In the genomic region with DNA sequence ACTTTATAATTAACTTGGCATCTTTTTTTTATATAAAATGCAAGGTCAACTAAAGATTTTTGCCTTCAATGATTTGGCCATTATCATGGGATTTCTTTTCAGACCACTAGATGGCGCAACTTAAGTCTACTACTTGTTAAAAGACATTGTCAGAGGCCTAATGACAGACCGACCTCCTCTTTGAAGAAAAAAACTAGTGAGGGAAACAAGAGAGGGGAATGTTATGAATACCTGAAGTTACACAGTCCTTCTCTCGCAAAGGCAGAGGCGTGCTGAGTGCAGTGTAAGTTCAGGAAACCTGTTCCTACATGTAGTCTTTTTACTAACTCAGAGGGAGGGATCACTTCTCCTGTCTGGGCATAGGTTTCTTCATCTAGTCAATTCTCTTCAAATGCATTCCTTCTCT, we compare ENCODE assay signal across 1 cellular context.
A peak's percentile ranks its signal among the peaks of the same experiment; 100 is the strongest.
TF ChIP-seq lines count a peak whose summit lies in the region.

No MANE protein-coding gene starts in this region.

TF ChIP-seq in HepG2, 621 proteins besides CTCF, POLR2A, EP300 and RAD21:
- TF ChIP-seq SAP130 (CRISPR knock-in tag; IDR thresholded peaks at IDR 0.05; ENCODE audit: low read depth) (peak; percentile 27; the same call in 1 of the 2 replicates), FOXA3 (CRISPR knock-in tag; IDR thresholded peaks at IDR 0.05) (0 out of 2 replicates have a peak, but pooled peaks have one; percentile 2), MIXL1 (CRISPR knock-in tag; IDR thresholded peaks at IDR 0.05) (0 out of 2 replicates have a peak, but pooled peaks have one; percentile 60), MAFK (conservative IDR thresholded peaks at IDR 0.05 in 1 of 2, IDR thresholded peaks at IDR 0.05 in 1 of 2; ENCODE audit: low read length in 2 of 2) (peak in 1 of 2 experiments; percentile 38; a peak in 1 of 4 replicates), ELF3 (CRISPR knock-in tag; IDR thresholded peaks at IDR 0.05) (0 out of 2 replicates have a peak, but pooled peaks have one; percentile 29), HOXA5 (CRISPR knock-in tag; IDR thresholded peaks at IDR 0.05) (0 out of 2 replicates have a peak, but pooled peaks have one; percentile 20), THAP11 (CRISPR knock-in tag; IDR thresholded peaks at IDR 0.05) (0 out of 2 replicates have a peak, but pooled peaks have one; percentile 16), STAG1 (CRISPR knock-in tag; IDR thresholded peaks at IDR 0.05) (peak; percentile 66), ZNF44 (CRISPR knock-in tag; IDR thresholded peaks at IDR 0.05) (0 out of 2 replicates have a peak, but pooled peaks have one; percentile 34), SNAI1 (CRISPR knock-in tag; IDR thresholded peaks at IDR 0.05; ENCODE audit: borderline replicate concordance) (no peak), KDM1A (CRISPR knock-in tag; IDR thresholded peaks at IDR 0.05) (no peak), POGK (CRISPR knock-in tag; conservative IDR thresholded peaks at IDR 0.05) (no peak), SMC3 (IDR thresholded peaks at IDR 0.05; ENCODE audit: low read length) (peak; percentile 77)
- TF ChIP-seq, protein P1, sequence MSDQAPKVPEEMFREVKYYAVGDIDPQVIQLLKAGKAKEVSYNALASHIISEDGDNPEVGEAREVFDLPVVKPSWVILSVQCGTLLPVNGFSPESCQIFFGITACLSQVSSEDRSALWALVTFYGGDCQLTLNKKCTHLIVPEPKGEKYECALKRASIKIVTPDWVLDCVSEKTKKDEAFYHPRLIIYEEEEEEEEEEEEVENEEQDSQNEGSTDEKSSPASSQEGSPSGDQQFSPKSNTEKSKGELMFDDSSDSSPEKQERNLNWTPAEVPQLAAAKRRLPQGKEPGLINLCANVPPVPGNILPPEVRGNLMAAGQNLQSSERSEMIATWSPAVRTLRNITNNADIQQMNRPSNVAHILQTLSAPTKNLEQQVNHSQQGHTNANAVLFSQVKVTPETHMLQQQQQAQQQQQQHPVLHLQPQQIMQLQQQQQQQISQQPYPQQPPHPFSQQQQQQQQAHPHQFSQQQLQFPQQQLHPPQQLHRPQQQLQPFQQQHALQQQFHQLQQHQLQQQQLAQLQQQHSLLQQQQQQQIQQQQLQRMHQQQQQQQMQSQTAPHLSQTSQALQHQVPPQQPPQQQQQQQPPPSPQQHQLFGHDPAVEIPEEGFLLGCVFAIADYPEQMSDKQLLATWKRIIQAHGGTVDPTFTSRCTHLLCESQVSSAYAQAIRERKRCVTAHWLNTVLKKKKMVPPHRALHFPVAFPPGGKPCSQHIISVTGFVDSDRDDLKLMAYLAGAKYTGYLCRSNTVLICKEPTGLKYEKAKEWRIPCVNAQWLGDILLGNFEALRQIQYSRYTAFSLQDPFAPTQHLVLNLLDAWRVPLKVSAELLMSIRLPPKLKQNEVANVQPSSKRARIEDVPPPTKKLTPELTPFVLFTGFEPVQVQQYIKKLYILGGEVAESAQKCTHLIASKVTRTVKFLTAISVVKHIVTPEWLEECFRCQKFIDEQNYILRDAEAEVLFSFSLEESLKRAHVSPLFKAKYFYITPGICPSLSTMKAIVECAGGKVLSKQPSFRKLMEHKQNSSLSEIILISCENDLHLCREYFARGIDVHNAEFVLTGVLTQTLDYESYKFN (CRISPR knock-in tag; conservative IDR thresholded peaks at IDR 0.05): 0 out of 2 replicates have a peak, but pooled peaks have one; percentile 16
- TF ChIP-seq, protein P2, sequence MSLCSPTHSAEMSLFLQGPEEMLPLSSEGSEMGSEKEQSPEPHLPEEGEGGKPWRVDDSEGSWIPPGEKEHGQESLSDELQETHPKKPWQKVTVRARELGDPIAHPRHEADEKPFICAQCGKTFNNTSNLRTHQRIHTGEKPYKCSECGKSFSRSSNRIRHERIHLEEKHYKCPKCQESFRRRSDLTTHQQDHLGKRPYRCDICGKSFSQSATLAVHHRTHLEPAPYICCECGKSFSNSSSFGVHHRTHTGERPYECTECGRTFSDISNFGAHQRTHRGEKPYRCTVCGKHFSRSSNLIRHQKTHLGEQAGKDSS (CRISPR knock-in tag; IDR thresholded peaks at IDR 0.05; ENCODE audit: borderline replicate concordance, low read depth): 0 out of 2 replicates have a peak, but pooled peaks have one; percentile 49
- TF ChIP-seq, protein P3, sequence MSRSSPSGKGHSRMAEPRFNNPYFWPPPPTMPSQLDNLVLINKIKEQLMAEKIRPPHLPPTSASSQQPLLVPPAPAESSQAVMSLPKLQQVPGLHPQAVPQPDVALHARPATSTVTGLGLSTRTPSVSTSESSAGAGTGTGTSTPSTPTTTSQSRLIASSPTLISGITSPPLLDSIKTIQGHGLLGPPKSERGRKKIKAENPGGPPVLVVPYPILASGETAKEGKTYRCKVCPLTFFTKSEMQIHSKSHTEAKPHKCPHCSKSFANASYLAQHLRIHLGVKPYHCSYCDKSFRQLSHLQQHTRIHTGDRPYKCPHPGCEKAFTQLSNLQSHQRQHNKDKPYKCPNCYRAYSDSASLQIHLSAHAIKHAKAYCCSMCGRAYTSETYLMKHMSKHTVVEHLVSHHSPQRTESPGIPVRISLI (CRISPR knock-in tag; IDR thresholded peaks at IDR 0.05; ENCODE audit: borderline replicate concordance): peak; percentile 39; the same call in 1 of the 2 replicates
- TF ChIP-seq, protein P4, sequence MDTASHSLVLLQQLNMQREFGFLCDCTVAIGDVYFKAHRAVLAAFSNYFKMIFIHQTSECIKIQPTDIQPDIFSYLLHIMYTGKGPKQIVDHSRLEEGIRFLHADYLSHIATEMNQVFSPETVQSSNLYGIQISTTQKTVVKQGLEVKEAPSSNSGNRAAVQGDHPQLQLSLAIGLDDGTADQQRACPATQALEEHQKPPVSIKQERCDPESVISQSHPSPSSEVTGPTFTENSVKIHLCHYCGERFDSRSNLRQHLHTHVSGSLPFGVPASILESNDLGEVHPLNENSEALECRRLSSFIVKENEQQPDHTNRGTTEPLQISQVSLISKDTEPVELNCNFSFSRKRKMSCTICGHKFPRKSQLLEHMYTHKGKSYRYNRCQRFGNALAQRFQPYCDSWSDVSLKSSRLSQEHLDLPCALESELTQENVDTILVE (CRISPR knock-in tag; IDR thresholded peaks at IDR 0.05): no peak
